Comparison of ENCODE assay signal across 31 cellular contexts in the genomic region with DNA sequence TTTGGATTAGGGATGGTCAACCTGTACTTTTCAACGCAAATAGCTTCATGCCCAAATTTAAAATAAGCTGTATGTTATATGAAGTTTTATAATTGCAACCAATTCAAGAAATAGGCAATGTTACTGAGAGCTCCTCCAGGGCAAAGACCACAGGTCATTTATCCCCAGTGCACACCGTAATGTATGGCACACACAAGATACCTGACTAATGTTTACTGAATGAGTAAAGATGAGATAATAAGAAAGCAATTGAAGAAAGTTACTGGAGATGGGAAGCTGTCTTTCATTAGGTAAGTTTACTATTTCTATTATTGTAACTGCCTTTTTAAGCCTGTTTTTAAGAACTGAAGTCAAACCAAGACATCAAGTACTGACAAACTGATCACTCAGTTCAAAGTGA.
"Had no signal": no experiment of that assay in that cellular context is flagged by ENCODE, and none has a peak within 500 bp of the region (broad histone marks: within the 10 kb centered on the region; RNA-seq: fewer than 3 reads in every experiment).

No MANE protein-coding gene starts in this region.

- H3K27me3 ChIP-seq: ascending aorta, pancreas, stomach, thyroid gland, upper lobe of left lung, vagina had no signal

- H3K9me3 ChIP-seq: ascending aorta, pancreas, psoas muscle, stomach, thyroid gland, upper lobe of left lung, vagina had no signal

- ATAC-seq: effector memory CD8-positive, alpha-beta T cell; esophagus mucosa; left colon; pancreas; psoas muscle; stimulated activated naive B cell treated with anti-CD40 and anti-IgM and Interleukin-4, amounts not matched to agents 10 μg/mL and 1 μg/mL and 100 μg/mL, for 72 hours had no signal

- DNase-seq: activated CD4-positive, alpha-beta T cell treated with anti-CD3 and anti-CD28 coated beads for 4 hours; activated CD4-positive, alpha-beta T cell treated with anti-CD3 and anti-CD28 coated beads, Interleukin-2, amount 50 U/mL, for 48 hours; activated CD8-positive, alpha-beta memory T cell treated with anti-CD3 and anti-CD28 coated beads for 24 hours; activated gamma-delta T cell; activated naive CD4-positive, alpha-beta T cell treated with anti-CD3 and anti-CD28 coated beads, Interleukin-2, amount 10 ng/mL, durations not matched to agents 7 days and 5 days; activated naive CD8-positive, alpha-beta T cell treated with anti-CD3 and anti-CD28 coated beads, Interleukin-2, amount 10 ng/mL, durations not matched to agents 7 days and 5 days; effector memory CD8-positive, alpha-beta T cell; foreskin melanocyte; islet precursor cell; left colon; mammary epithelial cell; naive B cell; nephron progenitor cell; pancreas; psoas muscle; stimulated activated CD4-positive, alpha-beta T cell treated with anti-CD3 and anti-CD28 coated beads, Interleukin-15, amount 100 ng/mL, for 24 hours; stimulated activated CD4-positive, alpha-beta T cell treated with anti-CD3 and anti-CD28 coated beads, Interleukin-2, amount 100 ng/mL, for 24 hours; stimulated activated naive B cell treated with anti-CD40 and anti-IgM and Interleukin-4, amounts not matched to agents 10 μg/mL and 1 μg/mL and 100 μg/mL, for 72 hours; stomach; T-helper 9 cell; thyroid gland; upper lobe of left lung had no signal

- H3K36me3 ChIP-seq: ascending aorta, pancreas, stomach, thyroid gland, upper lobe of left lung, vagina had no signal

- H3K27ac ChIP-seq: ascending aorta, coronary artery, pancreas, psoas muscle, stomach, thyroid gland, upper lobe of left lung, vagina, VCaP had no signal

- H3K36me3 Mint-ChIP-seq: activated naive CD4-positive, alpha-beta T cell treated with anti-CD3 and anti-CD28 coated beads, Interleukin-2, amount 10 ng/mL, durations not matched to agents 7 days and 5 days; activated naive CD8-positive, alpha-beta T cell treated with anti-CD3 and anti-CD28 coated beads, Interleukin-2, amount 10 ng/mL, durations not matched to agents 7 days and 5 days; brain; mesothelial cell of epicardium; naive B cell; stimulated activated naive B cell treated with anti-CD40 and anti-IgM and Interleukin-4, amounts not matched to agents 10 μg/mL and 1 μg/mL and 100 μg/mL, for 72 hours had no signal

- H3K4me3 ChIP-seq: ascending aorta, coronary artery, pancreas, psoas muscle, stomach, thyroid gland, upper lobe of left lung, vagina had no signal

- H3K4me3 Mint-ChIP-seq: activated naive CD4-positive, alpha-beta T cell treated with anti-CD3 and anti-CD28 coated beads, Interleukin-2, amount 10 ng/mL, durations not matched to agents 7 days and 5 days; activated naive CD8-positive, alpha-beta T cell treated with anti-CD3 and anti-CD28 coated beads, Interleukin-2, amount 10 ng/mL, durations not matched to agents 7 days and 5 days; activated T-helper 1 cell treated with anti-CD3 and anti-CD28 coated beads, Interleukin-12 subunit alpha, Interleukin-12 subunit beta, Interleukin-2, Interleukin-4 antibody, amounts not matched to agents 30 ng/mL and 10 ng/mL and 1 ng/mL, durations not matched to agents 14 hours and 24 hours and 36 hours; brain; effector memory CD8-positive, alpha-beta T cell; mesothelial cell of epicardium; naive B cell; nephron progenitor cell; stimulated activated naive B cell treated with anti-CD40 and anti-IgM and Interleukin-4, amounts not matched to agents 10 μg/mL and 1 μg/mL and 100 μg/mL, for 72 hours; T-helper 1 cell treated with Interleukin-12 subunit alpha and Interleukin-12 subunit beta and Interleukin-4 antibody, amounts not matched to agents 30 μg/mL and 1 μg/mL, for 36 hours had no signal

- H3K4me1 Mint-ChIP-seq: activated naive CD4-positive, alpha-beta T cell treated with anti-CD3 and anti-CD28 coated beads, Interleukin-2, amount 10 ng/mL, durations not matched to agents 7 days and 5 days; activated naive CD8-positive, alpha-beta T cell treated with anti-CD3 and anti-CD28 coated beads, Interleukin-2, amount 10 ng/mL, durations not matched to agents 7 days and 5 days; brain; naive B cell had no signal

- H3K9me3 Mint-ChIP-seq: activated naive CD4-positive, alpha-beta T cell treated with anti-CD3 and anti-CD28 coated beads, Interleukin-2, amount 10 ng/mL, durations not matched to agents 7 days and 5 days; activated naive CD8-positive, alpha-beta T cell treated with anti-CD3 and anti-CD28 coated beads, Interleukin-2, amount 10 ng/mL, durations not matched to agents 7 days and 5 days; activated T-helper 1 cell treated with anti-CD3 and anti-CD28 coated beads, Interleukin-12 subunit alpha, Interleukin-12 subunit beta, Interleukin-2, Interleukin-4 antibody, amounts not matched to agents 30 ng/mL and 10 ng/mL and 1 ng/mL, durations not matched to agents 14 hours and 24 hours and 36 hours; effector memory CD8-positive, alpha-beta T cell; mesothelial cell of epicardium; naive B cell; nephron progenitor cell; stimulated activated naive B cell treated with anti-CD40 and anti-IgM and Interleukin-4, amounts not matched to agents 10 μg/mL and 1 μg/mL and 100 μg/mL, for 72 hours; T-helper 1 cell treated with Interleukin-12 subunit alpha and Interleukin-12 subunit beta and Interleukin-4 antibody, amounts not matched to agents 30 μg/mL and 1 μg/mL, for 36 hours had no signal

- H3K4me1 ChIP-seq: ascending aorta, pancreas, psoas muscle, stomach, thyroid gland, upper lobe of left lung, vagina had no signal

- H3K27me3 Mint-ChIP-seq: activated naive CD4-positive, alpha-beta T cell treated with anti-CD3 and anti-CD28 coated beads, Interleukin-2, amount 10 ng/mL, durations not matched to agents 7 days and 5 days; brain; effector memory CD8-positive, alpha-beta T cell; naive B cell; stimulated activated naive B cell treated with anti-CD40 and anti-IgM and Interleukin-4, amounts not matched to agents 10 μg/mL and 1 μg/mL and 100 μg/mL, for 72 hours had no signal

- H3K27ac Mint-ChIP-seq: activated naive CD4-positive, alpha-beta T cell treated with anti-CD3 and anti-CD28 coated beads, Interleukin-2, amount 10 ng/mL, durations not matched to agents 7 days and 5 days; activated naive CD8-positive, alpha-beta T cell treated with anti-CD3 and anti-CD28 coated beads, Interleukin-2, amount 10 ng/mL, durations not matched to agents 7 days and 5 days; activated T-helper 1 cell treated with anti-CD3 and anti-CD28 coated beads, Interleukin-12 subunit alpha, Interleukin-12 subunit beta, Interleukin-2, Interleukin-4 antibody, amounts not matched to agents 30 ng/mL and 10 ng/mL and 1 ng/mL, durations not matched to agents 14 hours and 24 hours and 36 hours; brain; effector memory CD8-positive, alpha-beta T cell; mesothelial cell of epicardium; nephron progenitor cell; stimulated activated naive B cell treated with anti-CD40 and anti-IgM and Interleukin-4, amounts not matched to agents 10 μg/mL and 1 μg/mL and 100 μg/mL, for 72 hours; T-helper 1 cell treated with Interleukin-12 subunit alpha and Interleukin-12 subunit beta and Interleukin-4 antibody, amounts not matched to agents 30 μg/mL and 1 μg/mL, for 36 hours had no signal
